8 cellular contexts compared by ENCODE assay signal in the genomic region with DNA sequence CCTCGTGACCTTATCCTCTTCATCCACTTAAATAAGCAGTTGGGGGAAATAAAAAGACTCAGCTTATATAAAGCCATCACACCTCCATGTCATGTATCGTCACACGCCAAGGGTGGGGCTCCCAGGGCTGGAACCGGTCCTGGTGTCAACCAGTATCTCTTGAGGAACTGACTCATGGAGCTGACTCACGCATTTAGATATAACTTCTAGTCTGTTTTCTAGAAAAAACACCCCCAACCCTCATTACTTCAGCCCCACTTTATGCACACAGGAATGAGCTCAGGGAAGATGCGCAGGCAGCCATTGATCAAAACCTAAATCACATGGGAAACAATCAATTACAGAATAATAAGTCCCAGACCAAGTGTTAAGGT.
A peak's percentile ranks its signal among the peaks of the same experiment; 100 is the strongest.
DNase-seq lines count a peak whose midpoint lies in the region; ATAC-seq lines count a peak whose summit lies in the region.

No MANE protein-coding gene starts in this region.

- H3K36me3 ChIP-seq in iPS-20b (ENCODE audit: insufficient read depth, low read depth, low read length): no peaks in the 10 kb centered on the region

- H3K36me3 Mint-ChIP-seq in stimulated activated memory B cell treated with anti-CD40 and anti-IgM and Interleukin-4, amounts not matched to agents 10 μg/mL and 1 μg/mL and 100 μg/mL, for 72 hours: peaks cover 2% of the 10 kb centered on the region

- peaks cover 32% of the 10 kb centered on the region for H3K4me1 Mint-ChIP-seq in stimulated activated memory B cell treated with anti-CD40 and anti-IgM and Interleukin-4, amounts not matched to agents 10 μg/mL and 1 μg/mL and 100 μg/mL, for 72 hours

- peak overlapping the region; percentile 94; the same call in 1 of the 2 replicates for H3K9ac ChIP-seq in iPS-20b (ENCODE audit: low read depth, low read length)

- DNase-seq in activated CD4-positive, alpha-beta T cell treated with anti-CD3 and anti-CD28 coated beads for 24 hours (ENCODE audit: low read depth in 2 of 2): peak; percentile 42 to 44
- no peak for DNase-seq in activated CD4-positive, alpha-beta T cell treated with anti-CD3 and anti-CD28 coated beads for 1 hour
- peak; percentile 71 for DNase-seq in activated T-cell treated with anti-CD3 and anti-CD28 coated beads, Interleukin-2, amount 50 U/mL, for 48 hours
- no peak for DNase-seq in COLO668 (lab: John Stamatoyannopoulos, UW; ENCODE audit: unreplicated experiment)
- DNase-seq in pons (ENCODE audit: low spot score): no peak

- no peaks in the 10 kb centered on the region for H3K27me3 ChIP-seq in iPS-20b (ENCODE audit: insufficient read depth, low read length)

- peak overlapping the region; percentile 2 for H3K27ac Mint-ChIP-seq in stimulated activated memory B cell treated with anti-CD40 and anti-IgM and Interleukin-4, amounts not matched to agents 10 μg/mL and 1 μg/mL and 100 μg/mL, for 72 hours

- H3K4me3 Mint-ChIP-seq in stimulated activated memory B cell treated with anti-CD40 and anti-IgM and Interleukin-4, amounts not matched to agents 10 μg/mL and 1 μg/mL and 100 μg/mL, for 72 hours: no peak overlapping the region

- H3K4me3 ChIP-seq in iPS-20b (ENCODE audit: low read length): peak overlapping the region; percentile 64; the same call in 1 of the 2 replicates

- no peaks in the 10 kb centered on the region for H3K9me3 ChIP-seq in iPS-20b (ENCODE audit: insufficient read depth, low read depth, low read length)

- H3K9me3 Mint-ChIP-seq in stimulated activated memory B cell treated with anti-CD40 and anti-IgM and Interleukin-4, amounts not matched to agents 10 μg/mL and 1 μg/mL and 100 μg/mL, for 72 hours: no peaks in the 10 kb centered on the region

- no peak for ATAC-seq in stimulated activated memory B cell treated with anti-CD40 and anti-IgM and Interleukin-4, amounts not matched to agents 10 μg/mL and 1 μg/mL and 100 μg/mL, for 72 hours
- no peak for ATAC-seq in GM18873 (IDR thresholded peaks at IDR 0.05; ENCODE audit: low FRiP score, unreplicated experiment)

- peak overlapping the region; percentile 100 for H3K27ac ChIP-seq in iPS-20b (ENCODE audit: low read length)

- peaks cover 20% of the 10 kb centered on the region; the same call in 1 of the 2 replicates for H3K4me1 ChIP-seq in iPS-20b (ENCODE audit: insufficient read depth, low read length)

- H3K27me3 Mint-ChIP-seq in stimulated activated memory B cell treated with anti-CD40 and anti-IgM and Interleukin-4, amounts not matched to agents 10 μg/mL and 1 μg/mL and 100 μg/mL, for 72 hours: peaks cover 12% of the 10 kb centered on the region

Comparison
In these comparisons a context has a peak if more than half of its experiments do, and no peak if none do; other contexts are left out.
1. DNase-seq: peak in activated CD4-positive, alpha-beta T cell treated with anti-CD3 and anti-CD28 coated beads for 24 hours (2 of 2) and activated T-cell treated with anti-CD3 and anti-CD28 coated beads, Interleukin-2, amount 50 U/mL, for 48 hours (2 of 2); none in activated CD4-positive, alpha-beta T cell treated with anti-CD3 and anti-CD28 coated beads for 1 hour (single experiment), COLO668 (single experiment) and pons (single experiment).